27 cellular contexts compared by ENCODE assay signal in the genomic region with DNA sequence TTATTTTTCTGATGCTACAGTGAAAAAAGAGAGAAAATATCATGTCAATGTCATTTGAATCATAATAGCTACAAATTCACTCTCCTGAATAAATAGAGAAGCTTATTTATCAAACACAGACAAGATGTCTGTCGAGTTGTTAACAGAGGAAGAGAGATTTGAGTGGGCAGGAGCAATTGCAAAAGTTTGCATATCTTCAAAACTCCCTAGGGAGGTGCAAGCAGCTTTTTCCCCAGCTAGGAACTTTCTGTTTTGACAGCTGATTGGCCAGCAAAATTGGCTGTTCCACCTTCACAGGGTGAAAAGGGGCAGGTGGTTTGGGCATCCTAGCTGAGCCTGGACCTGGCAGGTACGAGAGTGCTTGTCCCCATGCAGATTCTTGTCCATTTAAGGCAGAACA.
DNase-seq lines count a peak whose midpoint lies in the region; ATAC-seq, FAIRE-seq and TF ChIP-seq lines count a peak whose summit lies in the region.
"Had no signal": no experiment of that assay in that cellular context is flagged by ENCODE, and none has a peak within 500 bp of the region (broad histone marks: within the 10 kb centered on the region; RNA-seq: fewer than 3 reads in every experiment).

No MANE protein-coding gene starts in this region.

- no peak overlapping the region for H2AFZ ChIP-seq in neural progenitor cell (replicated peaks)

- H3K4me1 Mint-ChIP-seq in brain (peaks cover 85% of the 10 kb centered on the region), neural progenitor cell (peaks cover 57% of the 10 kb centered on the region)
- H3K4me1 Mint-ChIP-seq in activated T-cell treated with anti-CD3 and anti-CD28 coated beads, Interleukin-2, amount 50 U/mL, for 24 hours (ENCODE audit: low read depth) = no peaks in the 10 kb centered on the region
- H3K4me1 Mint-ChIP-seq: CD4-positive, alpha-beta memory T cell had no signal

- intact Hi-C loops in pancreas (cut with DNase I) = no loop called here

- no peak for TF ChIP-seq CTCF in NB4 (IDR thresholded peaks at IDR 0.05; ENCODE audit: low read depth, low read length)
- no peak for TF ChIP-seq CTCF in brain (conservative IDR thresholded peaks at IDR 0.05)
- TF ChIP-seq CTCF in neural progenitor cell (IDR thresholded peaks at IDR 0.05) = no peak
- no peak for TF ChIP-seq CTCF in pancreas (IDR thresholded peaks at IDR 0.05)

- H3K79me2 ChIP-seq in neural progenitor cell (ENCODE audit: low read depth) = no peaks in the 10 kb centered on the region

- H3K9me3 Mint-ChIP-seq in brain (no peaks in the 10 kb centered on the region), neural progenitor cell (no peaks in the 10 kb centered on the region)
- no peaks in the 10 kb centered on the region for H3K9me3 Mint-ChIP-seq in activated T-cell treated with anti-CD3 and anti-CD28 coated beads, Interleukin-2, amount 50 U/mL, for 24 hours
- H3K9me3 Mint-ChIP-seq: HFFc6, IgD-negative memory B cell had no signal

- H3K4me2 ChIP-seq in BLaER1 treated with 17β-estradiol and CSF1 and Interleukin-3, amounts not matched to agents 10 nM and 100 nM = peak overlapping the region in 7 of 11 experiments; percentile 4 to 37 (median 22); a peak in 7 of 22 replicates
- no peak overlapping the region for H3K4me2 ChIP-seq in neural progenitor cell
- H3K4me2 ChIP-seq: BLaER1, KMS-11 had no signal

- H3K4me3 Mint-ChIP-seq in brain = peak overlapping the region in 1 of 5 experiments; percentile 60
- H3K4me3 Mint-ChIP-seq in neural progenitor cell = no peak overlapping the region
- H3K4me3 Mint-ChIP-seq in activated T-cell treated with anti-CD3 and anti-CD28 coated beads, Interleukin-2, amount 50 U/mL, for 24 hours = no peak overlapping the region
- H3K4me3 Mint-ChIP-seq: CD4-positive, alpha-beta memory T cell; HFFc6; IgD-negative memory B cell had no signal

- WGBS in pancreas, 2 donors = 24 to 36% methylated on average over 2 of the region's 2 CpGs

- H3F3A ChIP-seq in neural progenitor cell (ENCODE audit: low read depth) = peaks cover 17% of the 10 kb centered on the region

- no peaks in the 10 kb centered on the region for H3K36me3 ChIP-seq in BLaER1 treated with 17β-estradiol and CSF1 and Interleukin-3, amounts not matched to agents 10 nM and 100 nM
- H3K36me3 ChIP-seq in neural progenitor cell (no peaks in the 10 kb centered on the region), pancreas (no peaks in the 10 kb centered on the region)
- H3K36me3 ChIP-seq: BLaER1, HAP-1 had no signal

- no peak overlapping the region for H3K4me3 ChIP-seq in BLaER1 treated with 17β-estradiol and CSF1 and Interleukin-3, amounts not matched to agents 10 nM and 100 nM
- no peak overlapping the region for H3K4me3 ChIP-seq in NB4 (ENCODE audit: low read depth, low read length)
- no peak overlapping the region for H3K4me3 ChIP-seq in neural progenitor cell
- no peak overlapping the region for H3K4me3 ChIP-seq in pancreas
- H3K4me3 ChIP-seq: BLaER1, HAP-1 had no signal

- H3K36me3 Mint-ChIP-seq in brain (no peaks in the 10 kb centered on the region), neural progenitor cell (no peaks in the 10 kb centered on the region)
- H3K36me3 Mint-ChIP-seq in activated T-cell treated with anti-CD3 and anti-CD28 coated beads, Interleukin-2, amount 50 U/mL, for 24 hours (ENCODE audit: low read depth) = no peaks in the 10 kb centered on the region
- H3K36me3 Mint-ChIP-seq: CD4-positive, alpha-beta memory T cell; IgD-negative memory B cell had no signal

- no peak overlapping the region for H3K9ac ChIP-seq in BLaER1 treated with 17β-estradiol and CSF1 and Interleukin-3, amounts not matched to agents 10 nM and 100 nM
- H3K9ac ChIP-seq in neural progenitor cell = no peak overlapping the region
- H3K9ac ChIP-seq: BLaER1, KMS-11 had no signal

- no peak overlapping the region for H3K27ac ChIP-seq in BLaER1 treated with 17β-estradiol and CSF1 and Interleukin-3, amounts not matched to agents 10 nM and 100 nM
- H3K27ac ChIP-seq in neural progenitor cell (no peak overlapping the region), pancreas (no peak overlapping the region)
- H3K27ac ChIP-seq: BLaER1, KMS-11 had no signal

- H3K9me3 ChIP-seq in BLaER1 treated with 17β-estradiol and CSF1 and Interleukin-3, amounts not matched to agents 10 nM and 100 nM (replicated peaks in 1 of 11) = no peaks in the 10 kb centered on the region
- H3K9me3 ChIP-seq in neural progenitor cell (ENCODE audit: low read depth) (no peaks in the 10 kb centered on the region), pancreas (no peaks in the 10 kb centered on the region)
- H3K9me3 ChIP-seq: BLaER1, HAP-1 had no signal

- ATAC-seq in pancreas = no peak

- 0 out of 22 replicates have a peak, but pooled peaks cover 0 to 6% (median 0%) of the 10 kb centered on the region in 11 experiments for H3K27me3 ChIP-seq in BLaER1 treated with 17β-estradiol and CSF1 and Interleukin-3, amounts not matched to agents 10 nM and 100 nM
- H3K27me3 ChIP-seq in neural progenitor cell (no peaks in the 10 kb centered on the region), pancreas (peaks cover 0 to 5% (median 0%) of the 10 kb centered on the region in 4 donors)
- H3K27me3 ChIP-seq: BLaER1 had no signal

- no peak for TF ChIP-seq POLR2A in NB4 (IDR thresholded peaks at IDR 0.05; ENCODE audit: extremely low read depth, insufficient read length)

- FAIRE-seq in pancreas (lab: Jason Lieb, UNC) = no peak
- FAIRE-seq: GM12891 had no signal

- H4K20me1 ChIP-seq in BLaER1 treated with 17β-estradiol and CSF1 and Interleukin-3, amounts not matched to agents 10 nM and 100 nM = no peaks in the 10 kb centered on the region
- no peaks in the 10 kb centered on the region for H4K20me1 ChIP-seq in neural progenitor cell (ENCODE audit: low read depth)
- H4K20me1 ChIP-seq: BLaER1 had no signal

- DNase-seq in NB4 (ENCODE audit: low read depth) (peak; percentile 8), neural progenitor cell (ENCODE audit: low spot score) (no peak), pancreas (no peak)
- no peak for DNase-seq in activated T-cell treated with anti-CD3 and anti-CD28 coated beads, Interleukin-2, amount 50 U/mL, for 24 hours
- DNase-seq in activated CD8-positive, alpha-beta memory T cell treated with anti-CD3 and anti-CD28 coated beads, Interleukin-2, amount 50 U/mL, for 4 hours = no peak
- DNase-seq: CD4-positive, alpha-beta memory T cell; COR-L47; DMS53; GOT3; HFFc6; NCI-H1092; NCI-H1417 treated with DMSO at 0.1 percent for 48 hours; NCI-H1694 treated with DMSO at 0.1 percent for 48 hours; NCI-H2081; NCI-H2227 treated with DMSO at 0.1 percent for 48 hours; NCI-H510A; NCI-H82; NK-92 treated with Interleukin-12 subunit alpha and Interleukin-12 subunit beta, amount 100 ng/mL, for 24 hours; RPMI8226; SHP77 had no signal

- H3K27ac Mint-ChIP-seq in brain (peak overlapping the region; percentile 28 to 87 (median 32)), neural progenitor cell (peak overlapping the region; percentile 55)
- H3K27ac Mint-ChIP-seq in activated T-cell treated with anti-CD3 and anti-CD28 coated beads, Interleukin-2, amount 50 U/mL, for 24 hours = no peak overlapping the region
- H3K27ac Mint-ChIP-seq: CD4-positive, alpha-beta memory T cell; HFFc6; IgD-negative memory B cell had no signal

- H3K4me1 ChIP-seq in BLaER1 treated with 17β-estradiol and CSF1 and Interleukin-3, amounts not matched to agents 10 nM and 100 nM = peaks cover 0 to 14% (median 9%) of the 10 kb centered on the region in 10 experiments; a peak in 11 of 20 replicates
- H3K4me1 ChIP-seq in neural progenitor cell (peaks cover 37% of the 10 kb centered on the region), pancreas (no peaks in the 10 kb centered on the region)
- H3K4me1 ChIP-seq: HAP-1 had no signal

- H3K27me3 Mint-ChIP-seq in brain (no peaks in the 10 kb centered on the region), neural progenitor cell (ENCODE audit: insufficient read depth, low read depth) (peaks cover 14% of the 10 kb centered on the region)
- H3K27me3 Mint-ChIP-seq in activated T-cell treated with anti-CD3 and anti-CD28 coated beads, Interleukin-2, amount 50 U/mL, for 24 hours = peaks cover 12% of the 10 kb centered on the region
